Comparison of ENCODE assay signal across 7 cellular contexts in the genomic region with DNA sequence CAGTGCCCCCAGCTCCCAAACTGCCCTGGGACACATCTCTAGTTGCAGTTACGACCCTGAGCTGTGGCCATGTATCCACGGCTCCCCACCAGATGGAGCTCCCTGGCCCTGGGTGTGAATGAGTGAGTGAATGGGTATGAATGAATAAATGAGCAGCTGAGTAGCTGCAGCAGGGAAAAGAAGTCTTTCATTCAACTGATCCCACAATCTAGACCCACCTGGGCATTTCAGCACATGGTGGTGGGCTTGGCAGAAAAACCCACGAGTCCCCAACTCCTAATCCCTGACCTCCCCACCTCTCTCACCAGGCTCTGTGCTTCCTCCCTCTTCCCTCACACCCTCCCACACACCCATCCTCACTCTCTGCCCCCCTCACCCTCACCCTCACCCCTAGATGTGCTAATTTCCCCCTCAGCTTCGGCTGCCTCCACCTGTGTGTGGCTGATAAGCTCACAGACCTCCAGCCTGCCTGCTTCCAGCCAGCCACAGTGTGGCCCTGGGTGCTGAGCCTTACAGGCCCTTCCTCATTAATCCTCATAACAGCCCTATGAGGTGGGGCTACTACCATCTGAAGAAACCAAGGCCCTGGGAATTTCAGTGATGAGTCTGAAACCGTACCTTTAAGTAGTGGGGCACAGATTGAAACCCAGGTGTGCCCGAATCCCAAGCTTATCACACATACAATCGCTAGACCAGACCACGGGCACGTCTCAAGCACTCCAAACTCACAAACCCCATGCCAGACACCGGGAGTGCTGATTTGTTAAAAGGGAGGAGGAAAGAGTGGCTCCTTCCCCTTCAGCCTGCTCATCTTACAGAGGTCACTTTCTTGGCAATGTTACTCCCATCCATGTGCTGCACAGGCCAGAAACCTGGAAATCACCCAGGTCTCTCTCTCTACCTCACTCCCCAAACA. TPM values are rescaled to one million over a fixed set of nuclear protein-coding genes. Genes with fewer than 3 reads are reported as not detected.
DNase-seq lines count a peak whose midpoint lies in the region; ATAC-seq and TF ChIP-seq lines count a peak whose summit lies in the region.

No MANE protein-coding gene starts in this region.

- peaks cover 8% of the 10 kb centered on the region for H3K36me3 ChIP-seq in OCI-LY1 (ENCODE audit: insufficient read depth, low read length)
- peaks cover 21 to 40% (median 39%) of the 10 kb centered on the region in 4 donors for H3K36me3 ChIP-seq in esophagus muscularis mucosa
- peaks cover 0 to 19% of the 10 kb centered on the region in 2 donors for H3K36me3 ChIP-seq in gastrocnemius medialis

- H3K79me2 ChIP-seq in OCI-LY1 (ENCODE audit: insufficient read depth, low read length) = no peaks in the 10 kb centered on the region

- TF ChIP-seq CTCF in GM12872 (IDR thresholded peaks at IDR 0.05; ENCODE audit: insufficient read depth, low read depth, low read length) (0 out of 3 replicates have a peak, but pooled peaks have one; percentile 28), OCI-LY1 (IDR thresholded peaks at IDR 0.05; ENCODE audit: low read length) (peak; percentile 53), esophagus muscularis mucosa (IDR thresholded peaks at IDR 0.05) (peak in 1 of 3 experiments; percentile 16), gastrocnemius medialis (IDR thresholded peaks at IDR 0.05 in 4 of 5, conservative IDR thresholded peaks at IDR 0.05 in 1 of 5) (peak in 2 of 5 experiments; percentile 20 to 31)

- TF ChIP-seq EP300 in esophagus muscularis mucosa (IDR thresholded peaks at IDR 0.05) = no peak

- H2AFZ ChIP-seq in OCI-LY1 (ENCODE audit: low read length) = no peak overlapping the region

- DNase-seq in esophagus muscularis mucosa (ENCODE audit: extremely low spot score) (no peak), gastrocnemius medialis (peak in 1 of 2 donors; percentile 75), midbrain (lab: John Stamatoyannopoulos, UW) (no peak), islet precursor cell (no peak)
- DNase-seq in stimulated activated naive CD4-positive, alpha-beta T cell (lab: John Stamatoyannopoulos, UW) = no peak

- H3K27ac ChIP-seq in OCI-LY1 (ENCODE audit: low read depth, low read length, poor library complexity, severe bottlenecking) (no peak overlapping the region), esophagus muscularis mucosa (replicated peaks in 1 of 4) (peak overlapping the region; percentile 76 to 84 (median 80)), gastrocnemius medialis (peak overlapping the region; percentile 82 to 91 (median 84))

- no peak overlapping the region for H3K4me2 ChIP-seq in OCI-LY1 (ENCODE audit: low read length)

- intact Hi-C loops in esophagus muscularis mucosa (cut with DNase I) (no loop called here), gastrocnemius medialis (cut with DNase I; ENCODE audit: low total_unique reads) (no loop called here)

- H3K4me3 ChIP-seq in OCI-LY1 (ENCODE audit: low read depth, low read length, poor library complexity, severe bottlenecking) (no peak overlapping the region), esophagus muscularis mucosa (no peak overlapping the region), gastrocnemius medialis (no peak overlapping the region)

- peak; percentile 34 to 37 for ATAC-seq in gastrocnemius medialis

- H3K9me2 ChIP-seq in OCI-LY1 (ENCODE audit: low read depth, low read length) = no peaks in the 10 kb centered on the region

- peaks cover 7% of the 10 kb centered on the region; the same call in 1 of the 2 replicates for H3K27me3 ChIP-seq in OCI-LY1 (ENCODE audit: insufficient read depth, low read length)
- no peaks in the 10 kb centered on the region for H3K27me3 ChIP-seq in esophagus muscularis mucosa
- H3K27me3 ChIP-seq in gastrocnemius medialis = no peaks in the 10 kb centered on the region

- 21% methylated on average over 10 of the region's 10 CpGs for WGBS in esophagus muscularis mucosa

- H3K9me3 ChIP-seq in OCI-LY1 (ENCODE audit: low read length) = no peaks in the 10 kb centered on the region
- no peaks in the 10 kb centered on the region for H3K9me3 ChIP-seq in esophagus muscularis mucosa
- no peaks in the 10 kb centered on the region for H3K9me3 ChIP-seq in gastrocnemius medialis

- TF ChIP-seq POLR2A in esophagus muscularis mucosa (IDR thresholded peaks at IDR 0.05; ENCODE audit: low read depth) (no peak), gastrocnemius medialis (IDR thresholded peaks at IDR 0.05) (peak in 1 of 2 donors; percentile 4)

- H3K4me1 ChIP-seq in OCI-LY1 (ENCODE audit: insufficient read depth, low read length, severe bottlenecking) (peaks cover 16% of the 10 kb centered on the region), esophagus muscularis mucosa (peaks cover 46 to 77% (median 69%) of the 10 kb centered on the region in 4 donors), gastrocnemius medialis (peaks cover 31 to 51% of the 10 kb centered on the region in 2 donors)

- in situ Hi-C loops in gastrocnemius medialis (cut with MboI; ENCODE audit: low sequenced_read_pairs in 4 of 4) = loop anchor here in 2 of 4 donors (10.0 to 25.0 kb wide), 2 partner anchors 116 to 398 kb away; a partner anchor contains a TSS

- H4K20me1 ChIP-seq in OCI-LY1 (ENCODE audit: insufficient read depth, low read length) = no peaks in the 10 kb centered on the region

- H3K9ac ChIP-seq in OCI-LY1 (ENCODE audit: low read length) = no peak overlapping the region

- no peaks in the 10 kb centered on the region for H3F3A ChIP-seq in OCI-LY1 (ENCODE audit: insufficient read depth, low read length)

RNA-seq across cellular contexts. Expression of a gene that starts 2.2 kb away (rescaled TPM):
- total RNA-seq in esophagus muscularis mucosa (100 to 1,000 TPM in 2 of 4 donors, 10 to 100 TPM in 2; 74.3 to 108 (median 91.9) TPM), gastrocnemius medialis (10 to 100 TPM; 79.3 to 99.2 (median 82.3) TPM)

RNA-seq across cellular contexts. Expression of a gene that starts 30.2 kb away (rescaled TPM):
- total RNA-seq in esophagus muscularis mucosa = 100 to 1,000 TPM; 391 to 932 (median 533) TPM
- total RNA-seq in gastrocnemius medialis = 1,000 to 10,000 TPM; 1,071 to 4,398 (median 2,381) TPM

RNA-seq across cellular contexts. Expression of a gene that starts 50.1 kb away (rescaled TPM):
- under 1 TPM in 3 of 4 donors, not detected in 1; 0.13 to 0.66 (median 0.29) TPM for total RNA-seq in esophagus muscularis mucosa
- total RNA-seq in gastrocnemius medialis = under 1 TPM in 1 of 4 donors, not detected in 3; 0.10 TPM
